8 cellular contexts compared by ENCODE assay signal in the genomic region with DNA sequence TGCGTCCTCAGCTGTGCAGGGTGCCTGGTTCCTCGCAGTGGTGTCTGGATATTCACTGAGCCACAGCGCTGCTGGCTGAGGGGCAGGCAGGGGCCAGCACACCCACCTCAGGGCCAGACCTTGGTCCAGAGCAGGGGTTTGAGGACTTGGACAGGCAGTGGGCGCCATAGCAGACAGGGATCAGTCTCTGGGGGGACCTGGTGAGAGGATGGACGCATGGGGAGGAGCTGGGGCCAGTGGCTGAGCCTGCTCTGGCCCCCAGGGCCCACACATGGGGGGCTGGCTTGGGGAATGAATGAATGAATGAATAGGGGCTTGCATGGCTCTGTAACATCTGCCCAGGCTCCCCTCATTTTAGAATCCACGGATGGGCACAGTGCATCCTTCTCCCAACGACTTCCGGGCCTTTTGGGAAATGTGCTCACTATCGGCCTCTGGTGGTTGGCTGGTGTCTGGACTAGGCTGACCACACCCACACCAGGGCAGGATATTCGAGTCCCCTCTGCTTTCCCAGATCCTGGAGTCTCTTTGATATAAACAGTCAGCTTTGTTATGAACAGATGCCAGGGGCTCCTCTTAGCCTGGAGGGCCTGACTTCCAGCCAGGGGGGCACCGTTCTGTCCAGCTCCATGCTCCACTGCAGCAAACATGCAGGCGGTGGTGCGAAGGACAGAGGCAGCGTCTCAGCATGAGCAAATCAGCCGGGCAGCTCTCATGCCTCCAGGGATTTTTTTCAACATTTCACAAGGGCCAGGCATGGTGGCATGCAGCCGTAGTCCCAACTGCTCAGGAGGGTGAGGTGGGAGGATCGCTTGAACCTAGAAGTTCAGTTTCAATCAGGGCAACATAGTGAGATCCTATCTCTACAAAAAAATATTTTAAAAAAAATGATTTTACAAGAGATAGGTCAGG.
DNase-seq lines count a peak whose midpoint lies in the region; ATAC-seq and TF ChIP-seq lines count a peak whose summit lies in the region.

No MANE protein-coding gene starts in this region.

- H3K4me1 ChIP-seq in right lobe of liver: no peaks in the 10 kb centered on the region

- no peak overlapping the region for H3K27ac Mint-ChIP-seq in stimulated activated effector memory CD8-positive, alpha-beta T cell treated with anti-CD3 and anti-CD28 coated beads, Interleukin-12 subunit alpha, Interleukin-12 subunit beta, amount 100 ng/mL, for 72 hours

- WGBS in right lobe of liver (ENCODE audit: insufficient coverage, low coverage, low lambda C conversion rate, missing lambda C conversion rate): 87% methylated on average over 2 of the region's 17 CpGs

- H3K4me3 Mint-ChIP-seq in stimulated activated effector memory CD8-positive, alpha-beta T cell treated with anti-CD3 and anti-CD28 coated beads, Interleukin-12 subunit alpha, Interleukin-12 subunit beta, amount 100 ng/mL, for 72 hours: no peak overlapping the region

- ATAC-seq in right lobe of liver (peak; percentile 75 to 91 (median 85)), GM19455 (IDR thresholded peaks at IDR 0.05; ENCODE audit: unreplicated experiment) (no peak)
- ATAC-seq in stimulated activated effector memory CD8-positive, alpha-beta T cell treated with anti-CD3 and anti-CD28 coated beads, Interleukin-12 subunit alpha, Interleukin-12 subunit beta, amount 100 ng/mL, for 72 hours: peak; percentile 67

- TF ChIP-seq POLR2A in right lobe of liver (IDR thresholded peaks at IDR 0.05): no peak

- no peak overlapping the region for H3K4me3 ChIP-seq in WI38 (ENCODE audit: low read depth, low read length)
- H3K4me3 ChIP-seq in right lobe of liver: no peak overlapping the region

- TF ChIP-seq CTCF in WI38 (IDR thresholded peaks at IDR 0.05; ENCODE audit: low read depth, low read length) (peak; percentile 97), right lobe of liver (IDR thresholded peaks at IDR 0.05) (peak; percentile 76 to 83 (median 82))

- no peaks in the 10 kb centered on the region for H3K9me3 ChIP-seq in right lobe of liver

- H3K36me3 Mint-ChIP-seq in stimulated activated effector memory CD8-positive, alpha-beta T cell treated with anti-CD3 and anti-CD28 coated beads, Interleukin-12 subunit alpha, Interleukin-12 subunit beta, amount 100 ng/mL, for 72 hours: peaks cover 18% of the 10 kb centered on the region

- peak; percentile 29 for DNase-seq in activated gamma-delta T cell treated with Interleukin-2 at 50 U/mL for 16 hours
- DNase-seq in activated gamma-delta T cell (lab: John Stamatoyannopoulos, UW): no peak
- DNase-seq in NCI-H2029 (lab: John Stamatoyannopoulos, UW): peak; percentile 70
- peak; percentile 41 for DNase-seq in dedifferentiated amniotic fluid mesenchymal stem cell (ENCODE audit: extremely low spot score)
- DNase-seq in right lobe of liver: peak; percentile 51 to 77 (median 74)
- DNase-seq in stimulated activated effector memory CD8-positive, alpha-beta T cell treated with anti-CD3 and anti-CD28 coated beads, Interleukin-12 subunit alpha, Interleukin-12 subunit beta, amount 100 ng/mL, for 72 hours (ENCODE audit: low spot score in 2 of 2): peak; percentile 26 to 68

- no peaks in the 10 kb centered on the region for H3K9me3 Mint-ChIP-seq in stimulated activated effector memory CD8-positive, alpha-beta T cell treated with anti-CD3 and anti-CD28 coated beads, Interleukin-12 subunit alpha, Interleukin-12 subunit beta, amount 100 ng/mL, for 72 hours

- H3K36me3 ChIP-seq in right lobe of liver: peaks cover 3 to 29% (median 16%) of the 10 kb centered on the region in 4 donors

- no peak overlapping the region for H3K27ac ChIP-seq in right lobe of liver

- no peaks in the 10 kb centered on the region for H3K27me3 ChIP-seq in right lobe of liver

- intact Hi-C loops in right lobe of liver (cut with DNase I): loop anchor here in 1 of 2 donors (10.0 kb wide), 1 partner anchor 186 kb away; no protein-coding TSS in a partner anchor

- peaks cover 12% of the 10 kb centered on the region for H3K4me1 Mint-ChIP-seq in stimulated activated effector memory CD8-positive, alpha-beta T cell treated with anti-CD3 and anti-CD28 coated beads, Interleukin-12 subunit alpha, Interleukin-12 subunit beta, amount 100 ng/mL, for 72 hours
